ENCODE assay signal across 29 cellular contexts in the genomic region with DNA sequence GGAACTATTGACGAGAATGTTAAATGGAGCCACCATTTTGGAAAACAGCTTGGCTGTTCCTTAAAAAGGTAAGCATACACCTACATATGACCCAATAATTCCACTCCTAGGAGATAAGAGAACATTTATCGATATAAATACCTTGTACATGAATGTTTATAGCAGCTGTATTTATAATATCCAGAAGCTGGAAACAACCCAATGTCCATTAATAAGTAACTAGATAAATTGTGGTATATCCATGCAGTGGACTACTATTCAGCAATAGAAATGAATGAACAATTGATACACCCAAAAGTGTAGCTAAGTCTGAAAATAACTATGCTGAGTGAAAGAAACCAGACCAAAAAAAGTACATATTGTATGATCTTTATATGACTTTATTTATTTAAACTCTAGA. TPM values are rescaled to one million over a fixed set of nuclear protein-coding genes. Genes with fewer than 3 reads are reported as not detected.
"Had no signal": no experiment of that assay in that cellular context is flagged by ENCODE, and none has a peak within 500 bp of the region (broad histone marks: within the 10 kb centered on the region; RNA-seq: fewer than 3 reads in every experiment).

No MANE protein-coding gene starts in this region.

- ATAC-seq: stimulated activated effector memory CD8-positive, alpha-beta T cell treated with anti-CD3 and anti-CD28 coated beads, Interleukin-12 subunit alpha, Interleukin-12 subunit beta, amount 100 ng/mL, for 72 hours; stimulated activated memory B cell treated with anti-CD40 and anti-IgM and Interleukin-4, amounts not matched to agents 10 μg/mL and 1 μg/mL and 100 μg/mL, for 72 hours; stimulated activated naive B cell treated with anti-CD40 and anti-IgM and Interleukin-4, amounts not matched to agents 10 μg/mL and 1 μg/mL and 100 μg/mL, for 72 hours; stimulated activated naive CD8-positive, alpha-beta T cell treated with anti-CD3 and anti-CD28 coated beads, Interleukin-15, amount 100 ng/mL, for 72 hours; stimulated activated naive CD8-positive, alpha-beta T cell treated with anti-CD3 and anti-CD28 coated beads, Interleukin-15, Interleukin-2, amounts not matched to agents 100 U/mL and 50 U/mL, for 24 hours; upper lobe of right lung had no signal

- H3K27me3 ChIP-seq: stomach, suprapubic skin, testis, thyroid gland, tibial artery, tibial nerve, transverse colon, upper lobe of left lung, upper lobe of right lung, uterus, vagina had no signal

- H3K4me1 ChIP-seq: stomach, suprapubic skin, testis, thyroid gland, tibial artery, tibial nerve, upper lobe of left lung, upper lobe of right lung, uterus, vagina had no signal

- DNase-seq: stimulated activated CD4-positive, alpha-beta T cell treated with anti-CD3 and anti-CD28 coated beads, Interleukin-2, amount 100 ng/mL, for 48 hours; stimulated activated CD4-positive, alpha-beta T cell treated with anti-CD3 and anti-CD28 coated beads, Interleukin-4, amount 100 ng/mL, for 1 hour; stimulated activated CD4-positive, alpha-beta T cell treated with anti-CD3 and anti-CD28 coated beads, Interleukin-4, amount 100 ng/mL, for 24 hours; stimulated activated CD4-positive, alpha-beta T cell treated with anti-CD3 and anti-CD28 coated beads, Interleukin-4, amount 100 ng/mL, for 4 hours; stimulated activated CD8-positive, alpha-beta memory T cell treated with anti-CD3 and anti-CD28 coated beads, Interleukin-4, amount 100 ng/mL, for 48 hours; stimulated activated naive B cell treated with anti-CD40 and anti-IgM and Interleukin-4, amounts not matched to agents 10 μg/mL and 1 μg/mL and 100 μg/mL, for 72 hours; stimulated activated naive CD4-positive, alpha-beta T cell; stimulated activated naive CD4-positive, alpha-beta T cell treated with Interleukin-2 at 50 U/mL for 16 hours; stimulated activated naive CD8-positive, alpha-beta T cell treated with anti-CD3 and anti-CD28 coated beads, Interleukin-15, amount 100 ng/mL, for 72 hours; stimulated activated naive CD8-positive, alpha-beta T cell treated with anti-CD3 and anti-CD28 coated beads, Interleukin-15, Interleukin-2, amounts not matched to agents 100 U/mL and 50 U/mL, for 24 hours; stomach; substantia nigra; testis; thyroid gland; tibial artery; transverse colon; trophoblast cell; upper lobe of left lung; upper lobe of right lung; uterus had no signal

- H3K4me3 ChIP-seq: stomach, suprapubic skin, testis, thoracic aorta, thyroid gland, tibial artery, tibial nerve, transverse colon, upper lobe of left lung, upper lobe of right lung, uterus, vagina had no signal

- H3K36me3 ChIP-seq: uterus had no signal

- FAIRE-seq: urothelium cell line had no signal

- H3K27ac ChIP-seq: stomach, suprapubic skin, testis, thoracic aorta, thyroid gland, tibial artery, tibial nerve, transverse colon, upper lobe of left lung, upper lobe of right lung, uterus, vagina had no signal

- H3K9me3 ChIP-seq: stomach, suprapubic skin, testis, thoracic aorta, thyroid gland, tibial artery, tibial nerve, transverse colon, upper lobe of left lung, upper lobe of right lung, uterus, vagina had no signal

RNA-seq across cellular contexts. Expression of gene ADIG, which starts 42.2 kb away (rescaled TPM):
- polyA plus RNA-seq: stomach, thymus, urinary bladder had no signal
